8 cellular contexts compared by ENCODE assay signal in the genomic region with DNA sequence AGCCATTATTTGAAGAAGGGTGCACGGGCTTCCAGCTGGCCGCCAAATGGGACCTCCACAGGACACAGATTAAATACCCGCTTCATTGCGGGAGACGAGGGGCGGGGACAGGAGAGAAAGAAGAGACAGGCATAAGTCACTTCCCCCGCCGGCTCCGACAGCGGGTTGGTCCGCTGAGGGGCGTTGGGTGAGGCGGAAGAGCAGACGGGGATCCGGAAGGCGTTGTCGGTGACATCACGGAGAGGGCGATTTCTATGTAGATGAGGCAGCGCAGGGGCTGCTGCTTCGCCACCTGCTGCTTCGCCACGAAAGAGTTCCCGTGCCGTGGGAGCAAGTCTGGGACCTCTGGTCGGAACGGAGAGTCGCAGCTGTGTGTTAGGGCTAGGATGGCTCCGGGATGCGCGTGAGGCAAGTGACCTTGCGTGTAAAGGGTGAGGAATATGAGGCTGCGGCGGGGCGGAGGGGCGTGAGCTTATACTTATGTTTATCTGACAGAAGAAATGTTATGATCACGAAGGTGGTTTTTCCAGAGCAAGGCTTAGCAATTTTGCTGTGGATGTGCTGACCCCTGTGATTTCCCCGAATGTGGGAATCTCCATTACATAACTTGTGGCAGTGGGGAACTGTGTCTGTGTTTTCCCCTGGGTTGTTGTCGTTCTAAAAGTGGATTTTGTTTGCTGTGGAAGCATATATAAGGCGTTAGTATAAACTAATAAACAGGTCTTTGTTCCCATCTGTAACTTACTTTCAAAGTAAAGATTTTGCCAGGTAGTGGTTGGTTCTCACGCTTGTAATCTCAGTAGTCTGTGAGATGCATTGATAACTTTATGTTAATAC. TPM values are rescaled to one million over a fixed set of nuclear protein-coding genes. Genes with fewer than 3 reads are reported as not detected.
DNase-seq lines count a peak whose midpoint lies in the region; ATAC-seq and TF ChIP-seq lines count a peak whose summit lies in the region.
"Not testable (repeated sequence)": the region's sequence is repeated elsewhere in the genome, so short reads cannot be mapped to it uniquely, and the experiment has no call there.

No MANE protein-coding gene starts in this region.

- not testable (repeated sequence) for H3K9me3 Mint-ChIP-seq in dendritic cell treated with granulocyte-macrophage colony-stimulating factor and Interleukin-4, amounts not matched to agents 40 ng/mL and 50 ng/mL, for 4 days

- not testable (repeated sequence) for H3K4me1 ChIP-seq in BLaER1 treated with 17β-estradiol and CSF1 and Interleukin-3, amounts not matched to agents 10 nM and 100 nM; left lung

- peak overlapping the region; percentile 82 to 91 (median 88) for H3K9ac ChIP-seq in BLaER1 treated with 17β-estradiol and CSF1 and Interleukin-3, amounts not matched to agents 10 nM and 100 nM

- H3K27me3 ChIP-seq in BLaER1 treated with 17β-estradiol and CSF1 and Interleukin-3, amounts not matched to agents 10 nM and 100 nM; left lung: not testable (repeated sequence)

- not testable (repeated sequence) for H3K27me3 Mint-ChIP-seq in dendritic cell treated with granulocyte-macrophage colony-stimulating factor and Interleukin-4, amounts not matched to agents 40 ng/mL and 50 ng/mL, for 4 days

- H3K4me3 Mint-ChIP-seq in dendritic cell treated with granulocyte-macrophage colony-stimulating factor and Interleukin-4, amounts not matched to agents 40 ng/mL and 50 ng/mL, for 4 days: peak overlapping the region; percentile 98

- H3K27ac Mint-ChIP-seq in dendritic cell treated with granulocyte-macrophage colony-stimulating factor and Interleukin-4, amounts not matched to agents 40 ng/mL and 50 ng/mL, for 4 days: peak overlapping the region; percentile 100

- H3K4me1 Mint-ChIP-seq in dendritic cell treated with granulocyte-macrophage colony-stimulating factor and Interleukin-4, amounts not matched to agents 40 ng/mL and 50 ng/mL, for 4 days (ENCODE audit: low read depth): peaks cover 30% of the 10 kb centered on the region

- not testable (repeated sequence) for H3K9me3 ChIP-seq in BLaER1 treated with 17β-estradiol and CSF1 and Interleukin-3, amounts not matched to agents 10 nM and 100 nM (replicated peaks in 1 of 11); left lung

- not testable (repeated sequence) for TF ChIP-seq CTCF in left lung (IDR thresholded peaks at IDR 0.05)

- ATAC-seq in GM19455 (IDR thresholded peaks at IDR 0.05; ENCODE audit: unreplicated experiment): peak; percentile 81
- ATAC-seq in HG03558 (IDR thresholded peaks at IDR 0.05; ENCODE audit: extremely low read depth, unreplicated experiment): peak; percentile 37
- peak; percentile 97 for ATAC-seq in left lung

- intact Hi-C loops in dendritic cell treated with granulocyte-macrophage colony-stimulating factor and Interleukin-4, amounts not matched to agents 40 ng/mL and 50 ng/mL, for 4 days (cut with micrococcal nuclease); left lung (cut with DNase I): not testable (repeated sequence)

- H3K4me2 ChIP-seq in BLaER1 treated with 17β-estradiol and CSF1 and Interleukin-3, amounts not matched to agents 10 nM and 100 nM: peak overlapping the region; percentile 53 to 80 (median 70)

- not testable (repeated sequence) for H3K36me3 ChIP-seq in BLaER1 treated with 17β-estradiol and CSF1 and Interleukin-3, amounts not matched to agents 10 nM and 100 nM; left lung

- peak overlapping the region; percentile 74 to 94 (median 90) for H3K27ac ChIP-seq in BLaER1 treated with 17β-estradiol and CSF1 and Interleukin-3, amounts not matched to agents 10 nM and 100 nM
- H3K27ac ChIP-seq in left lung: peak overlapping the region; percentile 93 to 95

- DNase-seq in NCI-H748 treated with DMSO at 0.1 percent for 48 hours (lab: John Stamatoyannopoulos, UW): peak; percentile 73
- peak; percentile 87 to 90 for DNase-seq in activated CD4-positive, alpha-beta T cell treated with anti-CD3 and anti-CD28 coated beads, Interleukin-2, amount 50 U/mL, for 48 hours
- peak; percentile 93 to 96 for DNase-seq in left lung
- DNase-seq in stimulated activated CD4-positive, alpha-beta T cell treated with anti-CD3 and anti-CD28 coated beads, Interleukin-1b, Interleukin-23, amount 100 ng/mL, for 4 hours (ENCODE audit: low read depth in 2 of 2): peak; percentile 77 to 78

- H4K20me1 ChIP-seq in BLaER1 treated with 17β-estradiol and CSF1 and Interleukin-3, amounts not matched to agents 10 nM and 100 nM: not testable (repeated sequence)

- peak overlapping the region; percentile 52 to 72 (median 62) for H3K4me3 ChIP-seq in BLaER1 treated with 17β-estradiol and CSF1 and Interleukin-3, amounts not matched to agents 10 nM and 100 nM
- peak overlapping the region; percentile 34 to 41 for H3K4me3 ChIP-seq in left lung

- H3K36me3 Mint-ChIP-seq in dendritic cell treated with granulocyte-macrophage colony-stimulating factor and Interleukin-4, amounts not matched to agents 40 ng/mL and 50 ng/mL, for 4 days (ENCODE audit: low read depth): not testable (repeated sequence)

RNA-seq across cellular contexts. Expression of a gene that starts 52.9 kb away (rescaled TPM):
- 1 to 10 TPM in 1 of 2 donors, under 1 TPM in 1; 0.60 to 1.0 TPM for total RNA-seq in left lung

Comparison
In these comparisons a context has a peak if more than half of its experiments do, and no peak if none do; other contexts are left out.
1. Peak in every context shown above with its lines: DNase-seq, ATAC-seq, H3K4me3 ChIP-seq and H3K27ac ChIP-seq.
2. ATAC-seq: peak in every context shown above with its lines; median percentile 97 in left lung; 81 in GM19455; 37 in HG03558.